In the genomic region with DNA sequence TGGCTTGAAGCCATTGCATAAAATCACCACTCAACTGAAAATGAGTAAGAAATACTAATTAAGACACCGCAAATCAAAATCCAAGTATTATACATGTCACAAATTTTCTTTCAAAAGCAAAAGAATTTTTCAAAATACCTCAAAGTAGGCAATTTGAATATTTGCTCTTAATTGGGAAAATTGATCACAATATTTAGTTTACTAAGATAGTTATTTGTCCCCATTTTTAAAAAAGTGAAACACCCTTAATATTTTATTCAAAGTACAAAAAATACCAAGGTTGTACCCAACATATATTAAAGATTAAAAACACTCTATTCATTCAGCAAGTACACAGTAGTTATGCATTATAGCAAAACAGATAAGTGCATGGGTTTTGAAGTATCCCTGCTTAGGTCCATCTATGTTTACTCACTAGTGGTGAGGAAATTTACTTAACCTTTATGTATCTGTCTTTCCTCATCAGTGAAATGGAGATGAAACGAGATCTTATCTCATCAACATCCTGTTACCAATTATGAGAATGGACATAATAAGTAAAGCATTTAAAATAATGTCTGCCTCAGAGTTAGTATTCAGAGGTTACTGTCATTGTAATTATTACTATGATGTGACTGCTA, we compare ENCODE assay signal across 1 cellular context.
TF ChIP-seq lines count a peak whose summit lies in the region.

No MANE protein-coding gene starts in this region.

TF ChIP-seq in SK-N-SH treated with all-trans-retinoic acid at 6 μM for 48 hours, 23 proteins besides CTCF, POLR2A, EP300 and RAD21 (continued from another document):
- TF ChIP-seq RARB (CRISPR knock-in tag; IDR thresholded peaks at IDR 0.05) = no peak
- TF ChIP-seq POU6F1 (CRISPR knock-in tag; IDR thresholded peaks at IDR 0.05; ENCODE audit: borderline replicate concordance, low read depth) = no peak
- peak; percentile 66 for TF ChIP-seq ISL1 (CRISPR knock-in tag; IDR thresholded peaks at IDR 0.05)
- no peak for TF ChIP-seq BACH2 (CRISPR knock-in tag; IDR thresholded peaks at IDR 0.05; ENCODE audit: borderline replicate concordance)
- no peak for TF ChIP-seq ZC3H10 (CRISPR knock-in tag; IDR thresholded peaks at IDR 0.05)
- TF ChIP-seq ZFP30 (CRISPR knock-in tag; IDR thresholded peaks at IDR 0.05) = no peak
- TF ChIP-seq PPARA (CRISPR knock-in tag; IDR thresholded peaks at IDR 0.05; ENCODE audit: borderline replicate concordance) = no peak
- TF ChIP-seq, protein P1, sequence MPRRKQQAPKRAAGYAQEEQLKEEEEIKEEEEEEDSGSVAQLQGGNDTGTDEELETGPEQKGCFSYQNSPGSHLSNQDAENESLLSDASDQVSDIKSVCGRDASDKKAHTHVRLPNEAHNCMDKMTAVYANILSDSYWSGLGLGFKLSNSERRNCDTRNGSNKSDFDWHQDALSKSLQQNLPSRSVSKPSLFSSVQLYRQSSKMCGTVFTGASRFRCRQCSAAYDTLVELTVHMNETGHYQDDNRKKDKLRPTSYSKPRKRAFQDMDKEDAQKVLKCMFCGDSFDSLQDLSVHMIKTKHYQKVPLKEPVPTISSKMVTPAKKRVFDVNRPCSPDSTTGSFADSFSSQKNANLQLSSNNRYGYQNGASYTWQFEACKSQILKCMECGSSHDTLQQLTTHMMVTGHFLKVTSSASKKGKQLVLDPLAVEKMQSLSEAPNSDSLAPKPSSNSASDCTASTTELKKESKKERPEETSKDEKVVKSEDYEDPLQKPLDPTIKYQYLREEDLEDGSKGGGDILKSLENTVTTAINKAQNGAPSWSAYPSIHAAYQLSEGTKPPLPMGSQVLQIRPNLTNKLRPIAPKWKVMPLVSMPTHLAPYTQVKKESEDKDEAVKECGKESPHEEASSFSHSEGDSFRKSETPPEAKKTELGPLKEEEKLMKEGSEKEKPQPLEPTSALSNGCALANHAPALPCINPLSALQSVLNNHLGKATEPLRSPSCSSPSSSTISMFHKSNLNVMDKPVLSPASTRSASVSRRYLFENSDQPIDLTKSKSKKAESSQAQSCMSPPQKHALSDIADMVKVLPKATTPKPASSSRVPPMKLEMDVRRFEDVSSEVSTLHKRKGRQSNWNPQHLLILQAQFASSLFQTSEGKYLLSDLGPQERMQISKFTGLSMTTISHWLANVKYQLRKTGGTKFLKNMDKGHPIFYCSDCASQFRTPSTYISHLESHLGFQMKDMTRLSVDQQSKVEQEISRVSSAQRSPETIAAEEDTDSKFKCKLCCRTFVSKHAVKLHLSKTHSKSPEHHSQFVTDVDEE (CRISPR knock-in tag; IDR thresholded peaks at IDR 0.05) = peak; percentile 17; the same call in 1 of the 2 replicates
- no peak for TF ChIP-seq OSR1 (CRISPR knock-in tag; IDR thresholded peaks at IDR 0.05)
- no peak for TF ChIP-seq CREB5 (CRISPR knock-in tag; IDR thresholded peaks at IDR 0.05; ENCODE audit: low read depth)
- TF ChIP-seq CSDC2 (CRISPR knock-in tag; IDR thresholded peaks at IDR 0.05) = no peak
- no peak for TF ChIP-seq ZNF70 (CRISPR knock-in tag; IDR thresholded peaks at IDR 0.05)
- no peak for TF ChIP-seq GLIS3 (CRISPR knock-in tag; IDR thresholded peaks at IDR 0.05)
- peak; percentile 53; the same call in 1 of the 2 replicates for TF ChIP-seq TCF4 (CRISPR knock-in tag; IDR thresholded peaks at IDR 0.05; ENCODE audit: borderline replicate concordance)
- TF ChIP-seq ZNF8 (CRISPR knock-in tag; IDR thresholded peaks at IDR 0.05) = no peak
- TF ChIP-seq ZFP3 (CRISPR knock-in tag; IDR thresholded peaks at IDR 0.05) = no peak
- TF ChIP-seq TOX (CRISPR knock-in tag; IDR thresholded peaks at IDR 0.05; ENCODE audit: borderline replicate concordance) = no peak
- TF ChIP-seq PATZ1 (CRISPR knock-in tag; IDR thresholded peaks at IDR 0.05; ENCODE audit: borderline replicate concordance) = no peak
- no peak for TF ChIP-seq SNAI2 (CRISPR knock-in tag; IDR thresholded peaks at IDR 0.05)
- no peak for TF ChIP-seq ARNTL (CRISPR knock-in tag; IDR thresholded peaks at IDR 0.05; ENCODE audit: borderline replicate concordance, low read depth)
